ENCODE assay signal across 8 cellular contexts in genomic region chr9:137068539-137069507, GRCh38. TPM values are rescaled to one million over a fixed set of nuclear protein-coding genes. Genes with fewer than 3 reads are reported as not detected.
A peak's percentile ranks its signal among the peaks of the same experiment; 100 is the strongest.
DNase-seq lines count a peak whose midpoint lies in the region; ATAC-seq, FAIRE-seq and TF ChIP-seq lines count a peak whose summit lies in the region.

No MANE protein-coding gene starts in this region.

- DNase-seq in BE2C, result peak; percentile 37
- DNase-seq in HAP-1 (ENCODE audit: low spot score in 2 of 2), result peak in 1 of 2 experiments; percentile 46
- no peak for DNase-seq in keratinocyte (ENCODE audit: low read depth, low spot score)
- DNase-seq in HUDEP-2 (lab: John Stamatoyannopoulos, UW; ENCODE audit: unreplicated experiment in 76 of 76), result no peak
- DNase-seq in adrenal gland, result no peak
- DNase-seq in RPMI8226, result no peak
- DNase-seq in GM19238 (ENCODE audit: insufficient read length, low spot score), result no peak

- H3K36me3 Mint-ChIP-seq in activated T-helper 17 cell treated with anti-CD3 and anti-CD28 coated beads, Interleukin-2, amount 50 U/mL, for 72 hours (ENCODE audit: low read depth), result peaks cover 5% of the 10 kb centered on the region

- H3K79me2 ChIP-seq in keratinocyte (ENCODE audit: control insufficient read depth, insufficient read depth, low read length), result no peaks in the 10 kb centered on the region

- H3K9me1 ChIP-seq in keratinocyte (ENCODE audit: control insufficient read depth, extremely low read depth, insufficient read depth, low read length), result no peaks in the 10 kb centered on the region

- peak overlapping the region; percentile 70 for H3K4me2 ChIP-seq in keratinocyte (ENCODE audit: control insufficient read depth, extremely low read depth, insufficient read depth, low read depth, low read length)

- H3K9me3 Mint-ChIP-seq in activated T-helper 17 cell treated with anti-CD3 and anti-CD28 coated beads, Interleukin-2, amount 50 U/mL, for 72 hours, result no peaks in the 10 kb centered on the region

- H3K4me3 ChIP-seq in BE2C (ENCODE audit: low read depth, low read length) (peak overlapping the region; percentile 74), HAP-1 (peak overlapping the region; percentile 79), keratinocyte (ENCODE audit: control insufficient read depth in 2 of 3, extremely low read depth in 1 of 3, insufficient read depth in 2 of 3, low read depth in 1 of 3, low read length in 3 of 3) (no peak overlapping the region), adrenal gland (no peak overlapping the region)

- H3K9me3 ChIP-seq in BE2C (no peaks in the 10 kb centered on the region), HAP-1 (no peaks in the 10 kb centered on the region), keratinocyte (ENCODE audit: control insufficient read depth, low read depth, low read length) (no peaks in the 10 kb centered on the region), adrenal gland (replicated peaks in 1 of 3) (no peaks in the 10 kb centered on the region)

- no peak for TF ChIP-seq CTCF in BE2C (IDR thresholded peaks at IDR 0.05; ENCODE audit: low read depth, low read length)
- TF ChIP-seq CTCF in keratinocyte (optimal IDR thresholded peaks at IDR 0.05 in 1 of 3, IDR thresholded peaks at IDR 0.05 in 1 of 3, conservative IDR thresholded peaks at IDR 0.05 in 1 of 3; ENCODE audit: extremely low read depth in 1 of 3, insufficient read depth in 2 of 3, low read length in 3 of 3), result no peak
- TF ChIP-seq CTCF in adrenal gland (IDR thresholded peaks at IDR 0.05), result no peak

- H3K27ac Mint-ChIP-seq in activated T-helper 17 cell treated with anti-CD3 and anti-CD28 coated beads, Interleukin-2, amount 50 U/mL, for 72 hours, result no peak overlapping the region

- no peaks in the 10 kb centered on the region for H3K27me3 Mint-ChIP-seq in activated T-helper 17 cell treated with anti-CD3 and anti-CD28 coated beads, Interleukin-2, amount 50 U/mL, for 72 hours

- no peak for TF ChIP-seq POLR2A in adrenal gland (IDR thresholded peaks at IDR 0.05)

- peak overlapping the region; percentile 65 for H3K4me3 Mint-ChIP-seq in activated T-helper 17 cell treated with anti-CD3 and anti-CD28 coated beads, Interleukin-2, amount 50 U/mL, for 72 hours

- H3K27ac ChIP-seq in keratinocyte (ENCODE audit: control insufficient read depth, insufficient read depth, low read length), result no peak overlapping the region
- no peak overlapping the region for H3K27ac ChIP-seq in adrenal gland

- H3K4me1 ChIP-seq in BE2C, result peaks cover 20% of the 10 kb centered on the region
- peaks cover 15% of the 10 kb centered on the region for H3K4me1 ChIP-seq in HAP-1
- peaks cover 10% of the 10 kb centered on the region for H3K4me1 ChIP-seq in keratinocyte (ENCODE audit: control insufficient read depth, extremely low read depth, insufficient read depth, low read length)
- H3K4me1 ChIP-seq in adrenal gland (replicated peaks in 1 of 2), result peaks cover 0 to 8% of the 10 kb centered on the region in 2 donors

- dilution Hi-C loops in keratinocyte (cut with MboI; ENCODE audit: extremely low pct_ligation_motif_present, low sequenced_read_pairs), result no loop called here

- H3K4me1 Mint-ChIP-seq in activated T-helper 17 cell treated with anti-CD3 and anti-CD28 coated beads, Interleukin-2, amount 50 U/mL, for 72 hours, result peaks cover 12% of the 10 kb centered on the region

- no peak overlapping the region for H2AFZ ChIP-seq in keratinocyte (ENCODE audit: control insufficient read depth, low read length)

- intact Hi-C loops in adrenal gland (cut with DNase I), result no loop called here

- no peak overlapping the region for H3K9ac ChIP-seq in keratinocyte (ENCODE audit: control insufficient read depth, extremely low read depth, insufficient read depth, low read length)

- ATAC-seq in activated T-helper 17 cell treated with anti-CD3 and anti-CD28 coated beads, Interleukin-2, amount 50 U/mL, for 72 hours (replicated peaks), result no peak

- no peaks in the 10 kb centered on the region for H3K27me3 ChIP-seq in BE2C
- H3K27me3 ChIP-seq in HAP-1 (ENCODE audit: low read depth), result no peaks in the 10 kb centered on the region
- H3K27me3 ChIP-seq in keratinocyte (ENCODE audit: control insufficient read depth, extremely low read depth, insufficient read depth, low read length), result no peaks in the 10 kb centered on the region
- peaks cover 12% of the 10 kb centered on the region for H3K27me3 ChIP-seq in adrenal gland

- no peak for FAIRE-seq in keratinocyte (lab: Jason Lieb, UNC)

- 82 to 95% (median 88%) methylated on average over 5 to 17 of the region's 17 CpGs for WGBS in adrenal gland, 4 donors

- in situ Hi-C loops in HAP-1 (cut with MboI; ENCODE audit: low sequenced_read_pairs), result no loop called here

- no peaks in the 10 kb centered on the region for H4K20me1 ChIP-seq in keratinocyte (ENCODE audit: control insufficient read depth, extremely low read depth, insufficient read depth, low read length)

- H3K36me3 ChIP-seq in BE2C, result peaks cover 35% of the 10 kb centered on the region
- H3K36me3 ChIP-seq in HAP-1 (replicated peaks), result peaks cover 47% of the 10 kb centered on the region
- H3K36me3 ChIP-seq in keratinocyte (ENCODE audit: control insufficient read depth in 2 of 2, extremely low read depth in 1 of 2, insufficient read depth in 2 of 2, low read length in 2 of 2), result no peaks in the 10 kb centered on the region
- H3K36me3 ChIP-seq in adrenal gland (replicated peaks in 1 of 2), result no peaks in the 10 kb centered on the region

RNA-seq across cellular contexts. Expression of gene SAPCD2, which starts 1.5 kb away (rescaled TPM):
- 105 TPM for polyA plus RNA-seq in BE2C (2012; ENCODE audit: insufficient read depth, insufficient read length, low read depth)
- total RNA-seq in activated T-helper 17 cell treated with anti-CD3 and anti-CD28 coated beads, Interleukin-2, amount 50 U/mL, for 72 hours, result 10 to 100 TPM in 1 of 2 donors, 1 to 10 TPM in 1; 5.6 to 21.9 TPM
- polyA plus RNA-seq in keratinocyte (0.90 to 1.6 TPM (median 1.2 TPM) in 3 replicates), adrenal gland (under 1 TPM; 0.07 to 0.56 (median 0.17) TPM)
- 0.75 TPM for polyA plus RNA-seq in keratinocyte (2011; ENCODE audit: low read depth)
- 0.47 and 0.81 TPM in 2 replicates for polyA plus RNA-seq in keratinocyte (2011; cell fraction: cytosol; rRNA removed)
- 0.76 and 0.88 TPM in 2 replicates for polyA plus RNA-seq in keratinocyte (2011; cell fraction: nucleus; rRNA removed)
- polyA plus RNA-seq in keratinocyte (2012; ENCODE audit: low replicate concordance), result 1.0 and 2.3 TPM in 2 replicates
- polyA minus RNA-seq in keratinocyte, result 0.33 to 1.4 TPM (median 1.0 TPM) in 3 replicates
- 5.6 TPM for polyA minus RNA-seq in keratinocyte (2011; cell fraction: cytosol; rRNA and poly(A)+ RNA removed)
- 0.78 and 1.2 TPM in 2 replicates for polyA minus RNA-seq in keratinocyte (2011; cell fraction: nucleus; rRNA and poly(A)+ RNA removed)
- 1 to 10 TPM in 1 of 8 donors, under 1 TPM in 7; 0.24 to 1.5 (median 0.69) TPM for total RNA-seq in adrenal gland

RNA-seq across cellular contexts. Expression of gene UAP1L1, which starts 8.5 kb away (rescaled TPM):
- 160 TPM for polyA plus RNA-seq in BE2C (2012; ENCODE audit: insufficient read depth, insufficient read length, low read depth)
- total RNA-seq in activated T-helper 17 cell treated with anti-CD3 and anti-CD28 coated beads, Interleukin-2, amount 50 U/mL, for 72 hours, result 10 to 100 TPM; 27.9 to 33.0 TPM
- polyA plus RNA-seq in keratinocyte (2.7 to 4.3 TPM (median 4.3 TPM) in 3 replicates), adrenal gland (10 to 100 TPM in 2 of 3 donors, 1 to 10 TPM in 1; 3.6 to 61.1 (median 15.9) TPM)
- polyA plus RNA-seq in keratinocyte (2011; ENCODE audit: low read depth), result 1.1 TPM
- 2.1 and 3.0 TPM in 2 replicates for polyA plus RNA-seq in keratinocyte (2011; cell fraction: cytosol; rRNA removed)
- polyA plus RNA-seq in keratinocyte (2011; cell fraction: nucleus; rRNA removed), result 14.2 and 17.5 TPM in 2 replicates
- 4.8 and 5.0 TPM in 2 replicates for polyA plus RNA-seq in keratinocyte (2012; ENCODE audit: low replicate concordance)
- 2.3 to 5.2 TPM (median 3.5 TPM) in 3 replicates for polyA minus RNA-seq in keratinocyte
- 3.3 TPM for polyA minus RNA-seq in keratinocyte (2011; cell fraction: cytosol; rRNA and poly(A)+ RNA removed)
- polyA minus RNA-seq in keratinocyte (2011; cell fraction: nucleus; rRNA and poly(A)+ RNA removed), result 3.7 and 4.3 TPM in 2 replicates
- total RNA-seq in adrenal gland, result 10 to 100 TPM; 11.8 to 68.7 (median 15.1) TPM

RNA-seq across cellular contexts. Expression of gene ENTPD2, which starts 15.0 kb away (rescaled TPM):
- not detected for polyA plus RNA-seq in BE2C (2012; ENCODE audit: insufficient read depth, insufficient read length, low read depth)
- total RNA-seq in activated T-helper 17 cell treated with anti-CD3 and anti-CD28 coated beads, Interleukin-2, amount 50 U/mL, for 72 hours, result under 1 TPM; 0.39 to 0.69 TPM
- polyA plus RNA-seq in keratinocyte (0.52 to 1.3 TPM (median 0.65 TPM) in 3 replicates), adrenal gland (1 to 10 TPM in 2 of 3 donors, not detected in 1; 1.6 to 1.7 TPM)
- polyA plus RNA-seq in keratinocyte (2011; ENCODE audit: low read depth), result 2.4 TPM
- polyA plus RNA-seq in keratinocyte (2011; cell fraction: cytosol; rRNA removed), result 0.63 and 1.4 TPM in 2 replicates
- polyA plus RNA-seq in keratinocyte (2011; cell fraction: nucleus; rRNA removed), result 4.2 and 5.5 TPM in 2 replicates
- polyA plus RNA-seq in keratinocyte (2012; ENCODE audit: low replicate concordance), result 2.9 and 10.7 TPM in 2 replicates
- polyA minus RNA-seq in keratinocyte, result 0.35 to 2.9 TPM (median 0.59 TPM) in 3 replicates
- 2.9 TPM for polyA minus RNA-seq in keratinocyte (2011; cell fraction: cytosol; rRNA and poly(A)+ RNA removed)
- polyA minus RNA-seq in keratinocyte (2011; cell fraction: nucleus; rRNA and poly(A)+ RNA removed), result 2.1 and 2.8 TPM in 2 replicates
- under 1 TPM in 3 of 8 donors, not detected in 5; 0.28 to 0.53 (median 0.28) TPM for total RNA-seq in adrenal gland

RNA-seq across cellular contexts. Expression of gene MAN1B1, which starts 18.0 kb away (rescaled TPM):
- 168 TPM for polyA plus RNA-seq in BE2C (2012; ENCODE audit: insufficient read depth, insufficient read length, low read depth)
- total RNA-seq in activated T-helper 17 cell treated with anti-CD3 and anti-CD28 coated beads, Interleukin-2, amount 50 U/mL, for 72 hours, result 10 to 100 TPM; 38.2 to 67.6 TPM
- polyA plus RNA-seq in keratinocyte (31.4 to 48.2 TPM (median 34.3 TPM) in 3 replicates), adrenal gland (100 to 1,000 TPM in 1 of 3 donors, 10 to 100 TPM in 2; 44.4 to 138 (median 87.6) TPM)
- 126 TPM for polyA plus RNA-seq in keratinocyte (2011; ENCODE audit: low read depth)
- polyA plus RNA-seq in keratinocyte (2011; cell fraction: cytosol; rRNA removed), result 20.5 and 24.1 TPM in 2 replicates
- polyA plus RNA-seq in keratinocyte (2011; cell fraction: nucleus; rRNA removed), result 99.9 and 115 TPM in 2 replicates
- 35.1 and 36.7 TPM in 2 replicates for polyA plus RNA-seq in keratinocyte (2012; ENCODE audit: low replicate concordance)
- 40.5 to 48.5 TPM (median 42.4 TPM) in 3 replicates for polyA minus RNA-seq in keratinocyte
- 42.0 TPM for polyA minus RNA-seq in keratinocyte (2011; cell fraction: cytosol; rRNA and poly(A)+ RNA removed)
- polyA minus RNA-seq in keratinocyte (2011; cell fraction: nucleus; rRNA and poly(A)+ RNA removed), result 64.6 and 80.4 TPM in 2 replicates
- 100 to 1,000 TPM in 1 of 8 donors, 10 to 100 TPM in 7; 44.5 to 102 (median 67.9) TPM for total RNA-seq in adrenal gland

RNA-seq across cellular contexts. Expression of gene NPDC1, which starts 22.8 kb away (rescaled TPM):
- polyA plus RNA-seq in BE2C (2012; ENCODE audit: insufficient read depth, insufficient read length, low read depth), result 377 TPM
- total RNA-seq in activated T-helper 17 cell treated with anti-CD3 and anti-CD28 coated beads, Interleukin-2, amount 50 U/mL, for 72 hours, result 10 to 100 TPM; 66.3 to 96.1 TPM
- polyA plus RNA-seq in keratinocyte (9.8 to 23.8 TPM (median 10.6 TPM) in 3 replicates), adrenal gland (100 to 1,000 TPM in 2 of 3 donors, 1 to 10 TPM in 1; 5.1 to 311 (median 194) TPM)
- 24.0 TPM for polyA plus RNA-seq in keratinocyte (2011; ENCODE audit: low read depth)
- 5.1 and 22.1 TPM in 2 replicates for polyA plus RNA-seq in keratinocyte (2011; cell fraction: cytosol; rRNA removed)
- polyA plus RNA-seq in keratinocyte (2011; cell fraction: nucleus; rRNA removed), result 56.8 and 102 TPM in 2 replicates
- 25.1 and 32.5 TPM in 2 replicates for polyA plus RNA-seq in keratinocyte (2012; ENCODE audit: low replicate concordance)
- 2.6 to 5.8 TPM (median 3.4 TPM) in 3 replicates for polyA minus RNA-seq in keratinocyte
- polyA minus RNA-seq in keratinocyte (2011; cell fraction: cytosol; rRNA and poly(A)+ RNA removed), result 40.3 TPM
- polyA minus RNA-seq in keratinocyte (2011; cell fraction: nucleus; rRNA and poly(A)+ RNA removed), result 14.3 and 22.4 TPM in 2 replicates
- 10 to 100 TPM; 17.8 to 77.1 (median 43.3) TPM for total RNA-seq in adrenal gland

Comparison
In these comparisons a context has a peak if more than half of its experiments do, and no peak if none do; other contexts are left out.
1. H3K4me3 ChIP-seq: peak in BE2C (single experiment) and HAP-1 (single experiment); none in keratinocyte (0 of 3) and adrenal gland (0 of 4).